8 cellular contexts compared by ENCODE assay signal in the genomic region with DNA sequence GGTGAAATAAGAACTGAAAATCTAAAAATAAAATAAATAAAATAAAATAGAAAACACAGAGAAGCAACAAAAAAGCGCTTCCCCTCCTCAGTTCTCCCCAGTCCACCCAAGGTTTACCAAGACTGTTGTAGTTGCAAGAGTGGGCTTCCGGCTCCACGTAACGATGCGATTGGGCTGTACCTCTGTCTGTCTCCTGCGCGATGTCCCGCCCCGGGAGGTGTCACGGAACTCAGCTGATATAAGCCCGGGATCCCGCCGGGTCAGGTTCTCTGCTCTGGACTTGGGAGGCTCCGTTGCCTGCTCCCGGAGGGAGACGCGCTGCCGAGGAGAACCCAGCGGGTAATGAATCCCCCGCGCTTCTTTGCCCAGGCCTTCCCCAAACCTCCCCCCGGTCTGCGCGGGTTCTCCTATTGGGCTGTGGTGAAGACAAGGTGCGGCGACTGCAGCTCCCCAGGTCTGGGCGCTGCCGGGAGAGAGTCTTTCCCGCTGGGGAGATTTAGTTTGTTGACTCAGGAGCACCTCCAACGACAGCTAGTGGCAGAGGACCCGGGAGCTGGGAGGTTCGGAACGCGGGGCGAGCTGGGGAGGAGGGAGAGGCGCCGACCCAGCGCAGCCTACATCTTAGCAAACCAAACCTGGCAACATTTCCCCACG. TPM values are rescaled to one million over a fixed set of nuclear protein-coding genes. Genes with fewer than 3 reads are reported as not detected.
DNase-seq lines count a peak whose midpoint lies in the region; ATAC-seq and TF ChIP-seq lines count a peak whose summit lies in the region.

A gene (plus strand): TSS at position 268 of the 654 bp plus-strand sequence. CDS start 15,619 bp downstream, outside the sequence.

- H3K9me3 Mint-ChIP-seq in activated naive CD8-positive, alpha-beta T cell treated with anti-CD3 and anti-CD28 coated beads, Interleukin-2, amount 10 ng/mL, durations not matched to agents 7 days and 5 days: no peaks in the 10 kb centered on the region

- H3K27me3 ChIP-seq in SU-DHL-6 (ENCODE audit: low read length) (no peaks in the 10 kb centered on the region), osteoblast (ENCODE audit: insufficient read depth, low read length) (no peaks in the 10 kb centered on the region), testis (no peaks in the 10 kb centered on the region)

- peak; percentile 11 for TF ChIP-seq POLR2A in testis (IDR thresholded peaks at IDR 0.05)

- peak; percentile 73 for ATAC-seq in activated naive CD8-positive, alpha-beta T cell treated with anti-CD3 and anti-CD28 coated beads, Interleukin-2, amount 10 ng/mL, durations not matched to agents 7 days and 5 days (ENCODE audit: low read depth)

- WGBS in testis, 2 donors: 0% methylated on average over 20 to 39 of the region's 39 CpGs

- H2AFZ ChIP-seq in SU-DHL-6 (ENCODE audit: low read depth, low read length, severe bottlenecking): peak within 1 kb of the TSS; percentile 95
- H2AFZ ChIP-seq in osteoblast (ENCODE audit: low read length): peak within 1 kb of the TSS; percentile 93

- no peaks in the 10 kb centered on the region for H3K27me3 Mint-ChIP-seq in activated naive CD8-positive, alpha-beta T cell treated with anti-CD3 and anti-CD28 coated beads, Interleukin-2, amount 10 ng/mL, durations not matched to agents 7 days and 5 days

- H3K9ac ChIP-seq in SU-DHL-6 (ENCODE audit: low read length): peak within 1 kb of the TSS; percentile 71

- peaks cover 37% of the 10 kb centered on the region for H3K4me1 ChIP-seq in osteoblast (ENCODE audit: insufficient read depth, low read length)
- peaks cover 22% of the 10 kb centered on the region for H3K4me1 ChIP-seq in testis

- peak within 1 kb of the TSS; percentile 98 for H3K27ac Mint-ChIP-seq in activated naive CD8-positive, alpha-beta T cell treated with anti-CD3 and anti-CD28 coated beads, Interleukin-2, amount 10 ng/mL, durations not matched to agents 7 days and 5 days

- H3K36me3 ChIP-seq in SU-DHL-6 (ENCODE audit: low read length): no peaks in the 10 kb centered on the region
- peaks cover 11% of the 10 kb centered on the region for H3K36me3 ChIP-seq in osteoblast (ENCODE audit: insufficient read depth, low read length)
- no peaks in the 10 kb centered on the region for H3K36me3 ChIP-seq in testis (ENCODE audit: low read depth, missing control alignments)

- no peaks in the 10 kb centered on the region for H4K20me1 ChIP-seq in SU-DHL-6 (ENCODE audit: low read depth, low read length)
- H4K20me1 ChIP-seq in osteoblast (ENCODE audit: insufficient read depth, low read length): peaks cover 26% of the 10 kb centered on the region

- H3K9me2 ChIP-seq in SU-DHL-6 (replicated peaks; ENCODE audit: insufficient read depth, low read length): no peaks in the 10 kb centered on the region

- DNase-seq in ELF-1 (ENCODE audit: low read depth, low spot score) (peak; percentile 92), GOT3 (lab: John Stamatoyannopoulos, UW) (peak; percentile 74), LNCaP clone FGC (ENCODE audit: low read depth) (peak; percentile 72), head of caudate nucleus (peak; percentile 76 to 97 (median 92)), osteoblast (ENCODE audit: insufficient read length, low spot score, missing footprints) (peak; percentile 96), testis (peak; percentile 98)
- peak; percentile 96 for DNase-seq in activated naive CD8-positive, alpha-beta T cell treated with anti-CD3 and anti-CD28 coated beads, Interleukin-2, amount 10 ng/mL, durations not matched to agents 7 days and 5 days

- TF ChIP-seq CTCF in LNCaP clone FGC (IDR thresholded peaks at IDR 0.05; ENCODE audit: control insufficient read depth, extremely low read depth, insufficient read depth): no peak
- no peak for TF ChIP-seq CTCF in SU-DHL-6 (IDR thresholded peaks at IDR 0.05; ENCODE audit: insufficient read depth, low read length, poor library complexity, severe bottlenecking)
- TF ChIP-seq CTCF in osteoblast (IDR thresholded peaks at IDR 0.05; ENCODE audit: extremely low read depth, low read depth, low read length): no peak
- TF ChIP-seq CTCF in testis (IDR thresholded peaks at IDR 0.05): no peak

- peaks cover 66% of the 10 kb centered on the region for H3K36me3 Mint-ChIP-seq in activated naive CD8-positive, alpha-beta T cell treated with anti-CD3 and anti-CD28 coated beads, Interleukin-2, amount 10 ng/mL, durations not matched to agents 7 days and 5 days

- H3K4me3 ChIP-seq in LNCaP clone FGC (ENCODE audit: low read depth, low read length) (peak within 1 kb of the TSS; percentile 80), SU-DHL-6 (ENCODE audit: insufficient read depth, low read length, poor library complexity, severe bottlenecking) (peak within 1 kb of the TSS; percentile 91), osteoblast (ENCODE audit: insufficient read depth, low read length) (peak within 1 kb of the TSS; percentile 91), testis (peak within 1 kb of the TSS; percentile 62 to 73)

- H3K9me3 ChIP-seq in SU-DHL-6 (ENCODE audit: insufficient read depth, low read length) (no peaks in the 10 kb centered on the region), osteoblast (ENCODE audit: low read depth, low read length) (no peaks in the 10 kb centered on the region), testis (no peaks in the 10 kb centered on the region)

- intact Hi-C loops in head of caudate nucleus (cut with DNase I): no loop called here
- intact Hi-C loops in testis (cut with DNase I; ENCODE audit: low total_unique reads): no loop called here

- H3K4me2 ChIP-seq in SU-DHL-6 (ENCODE audit: low read depth, low read length, poor library complexity, severe bottlenecking): peak within 1 kb of the TSS; percentile 82
- peak within 1 kb of the TSS; percentile 93 for H3K4me2 ChIP-seq in osteoblast (ENCODE audit: insufficient read depth, low read length)

- peaks cover 48% of the 10 kb centered on the region for H3K4me1 Mint-ChIP-seq in activated naive CD8-positive, alpha-beta T cell treated with anti-CD3 and anti-CD28 coated beads, Interleukin-2, amount 10 ng/mL, durations not matched to agents 7 days and 5 days

- H3K4me3 Mint-ChIP-seq in activated naive CD8-positive, alpha-beta T cell treated with anti-CD3 and anti-CD28 coated beads, Interleukin-2, amount 10 ng/mL, durations not matched to agents 7 days and 5 days: peak within 1 kb of the TSS; percentile 99

- H3K79me2 ChIP-seq in SU-DHL-6 (ENCODE audit: insufficient read depth, low read length): no peaks in the 10 kb centered on the region
- peaks cover 36% of the 10 kb centered on the region for H3K79me2 ChIP-seq in osteoblast (ENCODE audit: insufficient read depth, low read length)

- no peaks in the 10 kb centered on the region for H3F3A ChIP-seq in SU-DHL-6 (ENCODE audit: insufficient read depth)

- no peak within 1 kb of the TSS for H3K27ac ChIP-seq in SU-DHL-6 (ENCODE audit: low read depth, low read length)
- H3K27ac ChIP-seq in osteoblast (ENCODE audit: low read depth, low read length): peak within 1 kb of the TSS; percentile 90
- H3K27ac ChIP-seq in testis: peak within 1 kb of the TSS; percentile 83 to 90

- POLR2A ChIA-PET in activated naive CD8-positive, alpha-beta T cell treated with anti-CD3 and anti-CD28 coated beads, Interleukin-2, amount 10 ng/mL, durations not matched to agents 7 days and 5 days (lab: Charles Lee): interaction anchor here (0.6 to 10.5 kb wide), 33 partner anchors 9 to 1303 kb away, joined by 3 to 296 read pairs (median 6); a partner anchor contains a TSS

RNA-seq across cellular contexts. Expression of the gene that starts here (rescaled TPM):
- total RNA-seq in activated naive CD8-positive, alpha-beta T cell treated with anti-CD3 and anti-CD28 coated beads, Interleukin-2, amount 10 ng/mL, durations not matched to agents 7 days and 5 days: 100 to 1,000 TPM; 239 to 249 TPM
- total RNA-seq in osteoblast (184 and 211 TPM in 2 replicates), testis (1 to 10 TPM; 5.9 to 6.1 TPM)
- 2.4 TPM for polyA plus RNA-seq in testis (ENCODE audit: insufficient read depth, low read depth, low replicate concordance)

Comparison
In these comparisons a context has a peak if more than half of its experiments do, and no peak if none do; other contexts are left out.
1. RNA of the gene that starts here (total RNA-seq): 239 to 249 TPM in activated naive CD8-positive, alpha-beta T cell treated with anti-CD3 and anti-CD28 coated beads, Interleukin-2, amount 10 ng/mL, durations not matched to agents 7 days and 5 days and 184 to 211 TPM in osteoblast; 5.9 to 6.1 TPM in testis; every median in the first group is over 10 times any median in the second.
2. Peak in every context shown above with its lines, with median percentiles within 50 percentile points of each other: DNase-seq and H3K4me3 ChIP-seq.